16 cellular contexts compared by ENCODE assay signal in the genomic region with DNA sequence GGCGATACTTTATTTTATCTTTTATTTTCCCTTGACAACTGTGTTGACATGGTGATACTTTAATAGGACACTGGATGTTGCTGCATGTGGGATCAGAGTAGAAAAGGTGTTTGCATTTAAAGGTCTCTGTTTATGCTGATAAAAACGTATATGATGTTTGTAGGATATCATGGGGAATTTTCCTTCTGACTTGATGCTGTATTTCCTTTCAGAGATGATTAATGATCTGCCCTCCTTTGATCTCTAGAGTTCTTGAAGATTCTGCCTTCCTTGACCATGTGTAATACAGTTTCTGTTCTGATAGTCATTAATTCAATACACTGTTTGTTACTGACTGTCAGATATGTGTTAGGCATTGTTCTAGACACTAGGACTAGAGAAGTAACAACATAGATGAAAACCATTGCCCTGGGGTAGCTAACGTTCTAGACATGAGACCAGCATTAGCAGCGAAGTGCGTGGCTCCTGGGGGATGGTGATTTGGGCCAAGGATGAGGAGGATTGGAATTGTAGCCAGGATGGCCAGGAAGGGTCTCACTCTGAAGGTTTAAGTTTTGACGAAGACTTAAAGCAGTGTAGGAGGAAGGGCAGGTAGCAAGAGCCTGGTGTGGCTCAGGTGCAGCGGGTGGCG. TPM values are rescaled to one million over a fixed set of nuclear protein-coding genes. Genes with fewer than 3 reads are reported as not detected.
A peak's percentile ranks its signal among the peaks of the same experiment; 100 is the strongest.
DNase-seq lines count a peak whose midpoint lies in the region; ATAC-seq, FAIRE-seq and TF ChIP-seq lines count a peak whose summit lies in the region.
"Had no signal": no experiment of that assay in that cellular context is flagged by ENCODE, and none has a peak within 500 bp of the region (broad histone marks: within the 10 kb centered on the region; RNA-seq: fewer than 3 reads in every experiment).

No MANE protein-coding gene starts in this region.

- H3K4me3 ChIP-seq in HepG2 (replicated peaks in 1 of 3; ENCODE audit: insufficient read depth in 1 of 3, low read depth in 2 of 3, low read length in 3 of 3) (peak overlapping the region in 1 of 3 experiments; percentile 27; a peak in 1 of 6 replicates), right lobe of liver (no peak overlapping the region), muscle layer of colon (ENCODE audit: low read depth in 1 of 2, low read length in 2 of 2) (no peak overlapping the region), upper lobe of right lung (no peak overlapping the region)
- H3K4me3 ChIP-seq: heart right ventricle had no signal

- CTCF ChIA-PET in HepG2 (lab: Yijun Ruan, JAX; ENCODE audit: low intra/inter-chr PET ratio, low total read pairs): no interaction called here

- H3K27ac ChIP-seq in HepG2 (ENCODE audit: extremely low read length, insufficient read depth, low read length): peak overlapping the region; percentile 9
- H3K27ac ChIP-seq in right lobe of liver: no peak overlapping the region
- peak overlapping the region; percentile 21 for H3K27ac ChIP-seq in muscle layer of colon (ENCODE audit: low read depth, low read length)
- H3K27ac ChIP-seq in caudate nucleus (ENCODE audit: low read depth, low read length): no peak overlapping the region
- H3K27ac ChIP-seq in upper lobe of right lung: no peak overlapping the region

- peaks cover 0 to 3% of the 10 kb centered on the region in 2 donors for H3K9me3 Mint-ChIP-seq in activated naive CD4-positive, alpha-beta T cell treated with anti-CD3 and anti-CD28 coated beads, Interleukin-2, amount 50 U/mL, for 72 hours

- H3K27ac Mint-ChIP-seq in activated naive CD4-positive, alpha-beta T cell treated with anti-CD3 and anti-CD28 coated beads, Interleukin-2, amount 50 U/mL, for 72 hours: peak overlapping the region; percentile 76 to 82

- DNase-seq in HepG2 (ENCODE audit: low spot score) (no peak), right lobe of liver (no peak), caudate nucleus (lab: John Stamatoyannopoulos, UW) (no peak), upper lobe of right lung (no peak)
- no peak for DNase-seq in activated naive CD4-positive, alpha-beta T cell treated with anti-CD3 and anti-CD28 coated beads, Interleukin-2, amount 50 U/mL, for 72 hours (ENCODE audit: low spot score in 2 of 2)
- DNase-seq: heart right ventricle; mesendoderm; NCI-H1694; occipital lobe; stimulated activated CD4-positive, alpha-beta T cell treated with anti-CD3 and anti-CD28 coated beads, Interleukin-1b, Interleukin-23, amount 100 ng/mL, for 48 hours; substantia nigra; SW 1271 had no signal

- H3K79me2 ChIP-seq in HepG2 (ENCODE audit: insufficient read depth, low read length): peaks cover 81% of the 10 kb centered on the region

- H3K36me3 ChIP-seq in HepG2 (replicated peaks in 1 of 2; ENCODE audit: control insufficient read depth in 1 of 2, insufficient read depth in 2 of 2, low read length in 2 of 2) (peaks cover 3 to 14% of the 10 kb centered on the region in 2 experiments; a peak in 2 of 5 replicates), right lobe of liver (peaks cover 0 to 6% (median 0%) of the 10 kb centered on the region in 4 donors), muscle layer of colon (ENCODE audit: insufficient read depth, low read length) (no peaks in the 10 kb centered on the region), upper lobe of right lung (no peaks in the 10 kb centered on the region)

- H3K9me3 ChIP-seq in HepG2 (ENCODE audit: low read length) (no peaks in the 10 kb centered on the region), right lobe of liver (no peaks in the 10 kb centered on the region), muscle layer of colon (ENCODE audit: low read length) (no peaks in the 10 kb centered on the region), upper lobe of right lung (no peaks in the 10 kb centered on the region)

- peak overlapping the region; percentile 86 for H3K4me2 ChIP-seq in HepG2 (ENCODE audit: low read depth, low read length)

- H4K20me1 ChIP-seq in HepG2 (ENCODE audit: insufficient read depth, low read length): peaks cover 41% of the 10 kb centered on the region

- H3K9ac ChIP-seq in HepG2 (ENCODE audit: insufficient read depth, low read depth, low read length) (0 out of 2 replicates have a peak overlapping the region, but pooled peaks have one; percentile 10), muscle layer of colon (ENCODE audit: low read length) (no peak overlapping the region)

- H2AFZ ChIP-seq in HepG2 (ENCODE audit: low read length): no peak overlapping the region

- TF ChIP-seq POLR2A in HepG2 (IDR thresholded peaks at IDR 0.05; ENCODE audit: insufficient read depth in 1 of 2, low read depth in 2 of 2, low read length in 2 of 2): no peak
- TF ChIP-seq POLR2A in right lobe of liver (IDR thresholded peaks at IDR 0.05): no peak

- peaks cover 5 to 29% of the 10 kb centered on the region in 2 donors for H3K36me3 Mint-ChIP-seq in activated naive CD4-positive, alpha-beta T cell treated with anti-CD3 and anti-CD28 coated beads, Interleukin-2, amount 50 U/mL, for 72 hours

- POLR2A ChIA-PET in HepG2 (lab: Yijun Ruan, JAX): interaction anchor here (1.0 to 2.5 kb wide), 3 partner anchors 19 to 46 kb away, joined by 5 to 7 read pairs (median 6); partner anchors contain the start of gene DTYMK

- in situ Hi-C loops in HepG2 (cut with HindIII; ENCODE audit: extremely low pct_ligation_motif_present, low pct_unique_long_range_greater_than_20kb): loop anchor here (25.0 kb wide), 1 partner anchor 778 kb away; the partner anchor contains the start of gene AGXT

- 87% methylated on average over 8 of the region's 8 CpGs for WGBS in HepG2 (ENCODE audit: low lambda C conversion rate)
- WGBS in right lobe of liver (ENCODE audit: insufficient coverage, low coverage, low lambda C conversion rate, missing lambda C conversion rate): 88% methylated on average over 8 of the region's 8 CpGs

- intact Hi-C loops in HepG2 (cut with micrococcal nuclease; ENCODE audit: unreplicated experiment): no loop called here
- intact Hi-C loops in right lobe of liver (cut with DNase I): no loop called here
- intact Hi-C loops in upper lobe of right lung (cut with DNase I): no loop called here

- ATAC-seq in HepG2: no peak
- no peak for ATAC-seq in right lobe of liver
- peak; percentile 11 to 19 for ATAC-seq in activated naive CD4-positive, alpha-beta T cell treated with anti-CD3 and anti-CD28 coated beads, Interleukin-2, amount 50 U/mL, for 72 hours
- ATAC-seq in HG03521 (IDR thresholded peaks at IDR 0.05; ENCODE audit: unreplicated experiment): no peak
- ATAC-seq in GM21825 (IDR thresholded peaks at IDR 0.05; ENCODE audit: unreplicated experiment): no peak
- ATAC-seq in upper lobe of right lung: no peak

- TF ChIP-seq EP300 in HepG2 (IDR thresholded peaks at IDR 0.05; ENCODE audit: low read depth in 2 of 2, low read length in 2 of 2) (no peak), HepG2 (CRISPR knock-in tag; IDR thresholded peaks at IDR 0.05; ENCODE audit: borderline replicate concordance) (no peak)

- TF ChIP-seq CTCF in HepG2 (CRISPR knock-in tag; IDR thresholded peaks at IDR 0.05): no peak
- no peak for TF ChIP-seq CTCF in right lobe of liver (IDR thresholded peaks at IDR 0.05)
- no peak for TF ChIP-seq CTCF in upper lobe of right lung (IDR thresholded peaks at IDR 0.05)

- H3K4me1 ChIP-seq in HepG2 (ENCODE audit: insufficient read depth, low read length): peaks cover 69% of the 10 kb centered on the region
- H3K4me1 ChIP-seq in right lobe of liver: peaks cover 0 to 19% (median 4%) of the 10 kb centered on the region in 4 donors
- H3K4me1 ChIP-seq in muscle layer of colon (ENCODE audit: insufficient read depth, low read length): peaks cover 33% of the 10 kb centered on the region
- H3K4me1 ChIP-seq in upper lobe of right lung: peaks cover 39% of the 10 kb centered on the region

- FAIRE-seq in HepG2 (lab: Jason Lieb, UNC): no peak
- FAIRE-seq: HTR-8/SVneo had no signal

- no peaks in the 10 kb centered on the region; a peak in 1 of 5 replicates for H3K27me3 ChIP-seq in HepG2 (ENCODE audit: control insufficient read depth in 1 of 2, insufficient read depth in 2 of 2, low read length in 2 of 2)
- H3K27me3 ChIP-seq in right lobe of liver: no peaks in the 10 kb centered on the region
- H3K27me3 ChIP-seq in muscle layer of colon (ENCODE audit: control insufficient read depth in 1 of 2, insufficient read depth in 2 of 2, low read length in 2 of 2): no peaks in the 10 kb centered on the region
- H3K27me3 ChIP-seq in upper lobe of right lung: no peaks in the 10 kb centered on the region
- H3K27me3 ChIP-seq: heart right ventricle had no signal

- no peak for TF ChIP-seq RAD21 in HepG2 (CRISPR knock-in tag; IDR thresholded peaks at IDR 0.05)

- BruUV-seq in HepG2 (replicated peaks; lab: Mats Ljungman, UMichigan): no TSS peak

RNA-seq across cellular contexts. Expression of gene ATG4B, which starts 2.8 kb away (rescaled TPM):
- 95.5 and 96.3 TPM in 2 replicates for total RNA-seq in HepG2 (2016; rRNA removed; fragmentation: Illumina TruSeq; extraction: Trizol)
- 36.7 and 38.3 TPM in 2 replicates for total RNA-seq in HepG2 (2016; cell fraction: cytosol; rRNA removed; fragmentation: Illumina TruSeq; extraction: Trizol; ENCODE audit: low read depth)
- total RNA-seq in HepG2 (2016; cell fraction: insoluble cytoplasmic fraction; rRNA removed; fragmentation: Illumina TruSeq; extraction: Trizol): 89.4 and 100 TPM in 2 replicates
- total RNA-seq in HepG2 (2016; cell fraction: membrane; rRNA removed; fragmentation: Illumina TruSeq; extraction: Trizol): 29.3 and 29.5 TPM in 2 replicates
- total RNA-seq in HepG2 (2016; cell fraction: nucleus; rRNA removed; fragmentation: Illumina TruSeq; extraction: Trizol): 81.6 and 83.5 TPM in 2 replicates
- polyA plus RNA-seq in HepG2 (2011; rRNA removed): 239 and 300 TPM in 2 replicates
- polyA plus RNA-seq in HepG2 (2011; cell fraction: cytosol; rRNA removed): 143 and 145 TPM in 2 replicates
- 1,044 and 1,316 TPM in 2 replicates for polyA plus RNA-seq in HepG2 (2011; cell fraction: nucleus; rRNA removed)
- polyA plus RNA-seq in HepG2 (2012): 190 and 212 TPM in 2 replicates
- 14.7 and 15.7 TPM in 2 replicates for polyA plus RNA-seq in HepG2 (2016; cell fraction: cytosol; fragmentation: Illumina TruSeq; extraction: Trizol; ENCODE audit: low read depth)
- 75.1 and 104 TPM in 2 replicates for polyA plus RNA-seq in HepG2 (2016; cell fraction: insoluble cytoplasmic fraction; fragmentation: Illumina TruSeq; extraction: Trizol; ENCODE audit: low read depth)
- polyA plus RNA-seq in HepG2 (2016; cell fraction: membrane; fragmentation: Illumina TruSeq; extraction: Trizol; ENCODE audit: low read depth): 19.2 and 21.6 TPM in 2 replicates
- 244 TPM in 2 replicates for polyA plus RNA-seq in HepG2 (2016; cell fraction: nucleus; fragmentation: Illumina TruSeq; extraction: Trizol; ENCODE audit: insufficient read depth, low read depth)
- 85.8 and 275 TPM in 2 replicates for polyA minus RNA-seq in HepG2 (2011; rRNA and poly(A)+ RNA removed; ENCODE audit: low replicate concordance)
- 75.1 and 78.1 TPM in 2 replicates for polyA minus RNA-seq in HepG2 (2011; cell fraction: cytosol; rRNA and poly(A)+ RNA removed)
- 203 and 244 TPM in 2 replicates for polyA minus RNA-seq in HepG2 (2011; cell fraction: nucleus; rRNA and poly(A)+ RNA removed)
- total RNA-seq in right lobe of liver: 10 to 100 TPM; 20.6 to 49.8 (median 39.3) TPM
- total RNA-seq in activated naive CD4-positive, alpha-beta T cell treated with anti-CD3 and anti-CD28 coated beads, Interleukin-2, amount 50 U/mL, for 72 hours: 100 to 1,000 TPM; 103 to 107 TPM
- total RNA-seq in upper lobe of right lung: 72.0 TPM

RNA-seq across cellular contexts. Expression of gene THAP4, which starts 3.3 kb away (rescaled TPM):
- total RNA-seq in HepG2 (2016; rRNA removed; fragmentation: Illumina TruSeq; extraction: Trizol) (68.2 and 75.7 TPM in 2 replicates), right lobe of liver (10 to 100 TPM; 22.1 to 39.2 (median 25.0) TPM), upper lobe of right lung (46.1 TPM)
- total RNA-seq in HepG2 (2016; cell fraction: cytosol; rRNA removed; fragmentation: Illumina TruSeq; extraction: Trizol; ENCODE audit: low read depth): 133 and 143 TPM in 2 replicates
- 59.6 and 76.6 TPM in 2 replicates for total RNA-seq in HepG2 (2016; cell fraction: insoluble cytoplasmic fraction; rRNA removed; fragmentation: Illumina TruSeq; extraction: Trizol)
- total RNA-seq in HepG2 (2016; cell fraction: membrane; rRNA removed; fragmentation: Illumina TruSeq; extraction: Trizol): 167 and 184 TPM in 2 replicates
- 30.7 and 35.8 TPM in 2 replicates for total RNA-seq in HepG2 (2016; cell fraction: nucleus; rRNA removed; fragmentation: Illumina TruSeq; extraction: Trizol)
- polyA plus RNA-seq in HepG2 (2011; rRNA removed): 59.7 and 70.2 TPM in 2 replicates
- 54.6 and 83.4 TPM in 2 replicates for polyA plus RNA-seq in HepG2 (2011; cell fraction: cytosol; rRNA removed)
- 44.5 and 45.2 TPM in 2 replicates for polyA plus RNA-seq in HepG2 (2011; cell fraction: nucleus; rRNA removed)
- polyA plus RNA-seq in HepG2 (2012): 52.8 and 71.5 TPM in 2 replicates
- polyA plus RNA-seq in HepG2 (2016; cell fraction: cytosol; fragmentation: Illumina TruSeq; extraction: Trizol; ENCODE audit: low read depth): 151 and 156 TPM in 2 replicates
- polyA plus RNA-seq in HepG2 (2016; cell fraction: insoluble cytoplasmic fraction; fragmentation: Illumina TruSeq; extraction: Trizol; ENCODE audit: low read depth): 70.7 and 84.7 TPM in 2 replicates
- polyA plus RNA-seq in HepG2 (2016; cell fraction: membrane; fragmentation: Illumina TruSeq; extraction: Trizol; ENCODE audit: low read depth): 183 and 195 TPM in 2 replicates
- 54.6 and 58.8 TPM in 2 replicates for polyA plus RNA-seq in HepG2 (2016; cell fraction: nucleus; fragmentation: Illumina TruSeq; extraction: Trizol; ENCODE audit: insufficient read depth, low read depth)
- polyA minus RNA-seq in HepG2 (2011; rRNA and poly(A)+ RNA removed; ENCODE audit: low replicate concordance): 38.3 and 105 TPM in 2 replicates
- polyA minus RNA-seq in HepG2 (2011; cell fraction: cytosol; rRNA and poly(A)+ RNA removed): 40.5 and 45.2 TPM in 2 replicates
- 18.9 and 20.6 TPM in 2 replicates for polyA minus RNA-seq in HepG2 (2011; cell fraction: nucleus; rRNA and poly(A)+ RNA removed)
- total RNA-seq in activated naive CD4-positive, alpha-beta T cell treated with anti-CD3 and anti-CD28 coated beads, Interleukin-2, amount 50 U/mL, for 72 hours: 10 to 100 TPM; 42.2 to 45.8 TPM

RNA-seq across cellular contexts. Expression of gene DTYMK, which starts 46.3 kb away (rescaled TPM):
- total RNA-seq in HepG2 (2016; rRNA removed; fragmentation: Illumina TruSeq; extraction: Trizol) (124 and 134 TPM in 2 replicates), right lobe of liver (10 to 100 TPM in 5 of 6 experiments, 1 to 10 TPM in 1; 9.9 to 21.5 (median 10.4) TPM), upper lobe of right lung (14.9 TPM)
- 63.0 and 77.3 TPM in 2 replicates for total RNA-seq in HepG2 (2016; cell fraction: cytosol; rRNA removed; fragmentation: Illumina TruSeq; extraction: Trizol; ENCODE audit: low read depth)
- total RNA-seq in HepG2 (2016; cell fraction: insoluble cytoplasmic fraction; rRNA removed; fragmentation: Illumina TruSeq; extraction: Trizol): 125 and 130 TPM in 2 replicates
- total RNA-seq in HepG2 (2016; cell fraction: membrane; rRNA removed; fragmentation: Illumina TruSeq; extraction: Trizol): 99.9 and 116 TPM in 2 replicates
- total RNA-seq in HepG2 (2016; cell fraction: nucleus; rRNA removed; fragmentation: Illumina TruSeq; extraction: Trizol): 56.0 and 67.3 TPM in 2 replicates
- 39.5 and 57.5 TPM in 2 replicates for polyA plus RNA-seq in HepG2 (2011; rRNA removed)
- 30.6 and 53.2 TPM in 2 replicates for polyA plus RNA-seq in HepG2 (2011; cell fraction: cytosol; rRNA removed)
- 36.9 and 39.6 TPM in 2 replicates for polyA plus RNA-seq in HepG2 (2011; cell fraction: nucleus; rRNA removed)
- polyA plus RNA-seq in HepG2 (2012): 29.8 and 41.3 TPM in 2 replicates
- 57.1 and 73.3 TPM in 2 replicates for polyA plus RNA-seq in HepG2 (2016; cell fraction: cytosol; fragmentation: Illumina TruSeq; extraction: Trizol; ENCODE audit: low read depth)
- polyA plus RNA-seq in HepG2 (2016; cell fraction: insoluble cytoplasmic fraction; fragmentation: Illumina TruSeq; extraction: Trizol; ENCODE audit: low read depth): 98.3 and 102 TPM in 2 replicates
- 74.9 and 82.8 TPM in 2 replicates for polyA plus RNA-seq in HepG2 (2016; cell fraction: membrane; fragmentation: Illumina TruSeq; extraction: Trizol; ENCODE audit: low read depth)
- polyA plus RNA-seq in HepG2 (2016; cell fraction: nucleus; fragmentation: Illumina TruSeq; extraction: Trizol; ENCODE audit: insufficient read depth, low read depth): 101 and 105 TPM in 2 replicates
- polyA minus RNA-seq in HepG2 (2011; rRNA and poly(A)+ RNA removed; ENCODE audit: low replicate concordance): 26.4 and 34.1 TPM in 2 replicates
- 11.1 and 15.5 TPM in 2 replicates for polyA minus RNA-seq in HepG2 (2011; cell fraction: cytosol; rRNA and poly(A)+ RNA removed)
- polyA minus RNA-seq in HepG2 (2011; cell fraction: nucleus; rRNA and poly(A)+ RNA removed): 13.2 and 17.9 TPM in 2 replicates
- total RNA-seq in activated naive CD4-positive, alpha-beta T cell treated with anti-CD3 and anti-CD28 coated beads, Interleukin-2, amount 50 U/mL, for 72 hours: 10 to 100 TPM; 85.5 to 92.9 TPM

Comparison
In these comparisons a context has a peak if more than half of its experiments do, and no peak if none do; other contexts are left out.
1. H3K27ac ChIP-seq: peak in HepG2 (single experiment) and muscle layer of colon (single experiment); none in right lobe of liver (0 of 3), caudate nucleus (single experiment) and upper lobe of right lung (single experiment).
2. ATAC-seq: peak in activated naive CD4-positive, alpha-beta T cell treated with anti-CD3 and anti-CD28 coated beads, Interleukin-2, amount 50 U/mL, for 72 hours (2 of 2); none in HepG2 (single experiment), right lobe of liver (0 of 4), HG03521 (single experiment), GM21825 (single experiment) and upper lobe of right lung (single experiment).